6 cellular contexts compared by ENCODE assay signal in genomic region chrX:129594781-129595180, GRCh38.
"Had no signal": no experiment of that assay in that cellular context is flagged by ENCODE, and none has a peak within 500 bp of the region (broad histone marks: within the 10 kb centered on the region; RNA-seq: fewer than 3 reads in every experiment).

No MANE protein-coding gene starts in this region.

- H3K4me3 Mint-ChIP-seq: GM23338, H9, HFFc6 had no signal

- H3K27ac Mint-ChIP-seq: GM23338, H9, HFFc6 had no signal

- DNase-seq: H9, HCEC 1CT, HFFc6 had no signal

- H3K4me3 ChIP-seq: GM23338 had no signal

- H2AFZ ChIP-seq: GM23338 had no signal

- H3K4me2 ChIP-seq: GM23338 had no signal

- ATAC-seq: GM23338, HepG2 had no signal

- H3K9me3 Mint-ChIP-seq: GM23338, H9, HFFc6 had no signal

- H3K27ac ChIP-seq: HL-60 had no signal
